Comparison of ENCODE assay signal across 8 cellular contexts in the genomic region with DNA sequence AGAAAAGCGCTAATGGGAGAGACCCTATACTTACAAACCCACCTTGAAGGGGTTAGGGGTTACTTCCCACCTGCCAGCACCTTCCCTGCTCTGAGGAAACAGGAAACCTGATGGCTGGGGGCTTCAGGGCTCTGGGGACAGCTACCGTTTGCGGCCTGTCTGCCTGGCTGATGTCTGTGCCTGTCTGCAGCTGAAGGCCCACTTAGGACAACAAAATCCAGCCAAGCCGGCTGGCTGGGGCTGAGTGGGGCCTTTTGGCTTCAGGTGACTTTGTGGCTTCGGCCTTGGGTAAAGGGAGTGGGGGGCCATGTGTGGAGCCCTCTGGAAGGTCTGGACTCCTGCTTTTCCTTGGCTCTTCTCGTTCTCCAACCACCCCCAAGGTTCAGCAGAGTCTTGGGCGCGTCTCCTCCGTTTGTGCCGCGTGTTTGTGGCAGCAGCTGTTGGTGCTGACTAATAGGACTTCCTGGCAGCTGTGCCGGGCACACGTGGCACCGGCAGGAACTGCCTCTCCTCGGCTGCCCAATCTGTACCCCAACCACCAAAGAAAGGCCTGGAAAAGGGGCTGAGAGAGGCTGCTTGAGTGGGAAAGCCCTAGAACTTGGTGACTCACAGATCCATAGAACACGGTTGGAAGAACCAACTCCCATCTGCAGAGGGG.
DNase-seq lines count a peak whose midpoint lies in the region; ATAC-seq lines count a peak whose summit lies in the region.

No MANE protein-coding gene starts in this region.

- no peak overlapping the region for H3K14ac ChIP-seq in neuronal stem cell (ENCODE audit: low read length)

- no peak overlapping the region for H2BK5ac ChIP-seq in neuronal stem cell (ENCODE audit: low read length)

- ATAC-seq in activated CD4-positive, CD25-positive, alpha-beta regulatory T cell treated with anti-CD3 and anti-CD28 coated beads, Interleukin-2, amount 50 U/mL, for 24 hours: peak; percentile 57
- ATAC-seq in HG03354 (IDR thresholded peaks at IDR 0.05; ENCODE audit: poor library complexity, severe bottlenecking, unreplicated experiment): no peak

- no peak overlapping the region for H2BK12ac ChIP-seq in neuronal stem cell (ENCODE audit: low read length)

- no peak overlapping the region for H3K23ac ChIP-seq in neuronal stem cell (ENCODE audit: low read depth, low read length, poor library complexity)

- peaks cover 49 to 57% of the 10 kb centered on the region in 2 donors for H3K4me1 ChIP-seq in neuronal stem cell (ENCODE audit: control insufficient read depth in 2 of 2, insufficient read depth in 1 of 2, low read depth in 1 of 2, low read length in 2 of 2)

- H3K36me3 ChIP-seq in neuronal stem cell (replicated peaks in 1 of 2; ENCODE audit: control insufficient read depth in 2 of 2, insufficient read depth in 2 of 2, low read length in 2 of 2): no peaks in the 10 kb centered on the region

- peaks cover 0 to 5% of the 10 kb centered on the region in 2 donors for H3K9me3 ChIP-seq in neuronal stem cell (replicated peaks in 1 of 2; ENCODE audit: control insufficient read depth in 2 of 2, insufficient read depth in 1 of 2, low read depth in 1 of 2, low read length in 2 of 2)

- no peak overlapping the region for H3K4me3 ChIP-seq in neuronal stem cell (ENCODE audit: low read length in 2 of 2)

- DNase-seq in NCI-H2196 (lab: John Stamatoyannopoulos, UW; ENCODE audit: unreplicated experiment) (peak; percentile 35), NCI-H2196 treated with DMSO at 0.1 percent for 48 hours (lab: John Stamatoyannopoulos, UW; ENCODE audit: unreplicated experiment) (no peak), neuronal stem cell (ENCODE audit: low spot score) (no peak), NCI-H1930 (lab: John Stamatoyannopoulos, UW) (no peak)
- DNase-seq in central memory CD4-positive, alpha-beta T cell: peak; percentile 17
- no peak for DNase-seq in effector CD8-positive, alpha-beta T cell (lab: John Stamatoyannopoulos, UW)

- peaks cover 10% of the 10 kb centered on the region for H3K79me1 ChIP-seq in neuronal stem cell (ENCODE audit: low read depth, low read length)

- no peak overlapping the region for H3K27ac ChIP-seq in neuronal stem cell (replicated peaks; ENCODE audit: low read length)

- no peak overlapping the region for H3K4me2 ChIP-seq in neuronal stem cell (ENCODE audit: insufficient read depth, low read length, poor library complexity, severe bottlenecking)

- H2BK120ac ChIP-seq in neuronal stem cell (ENCODE audit: low read depth, low read length): no peak overlapping the region

- peak overlapping the region; percentile 36 for H3K18ac ChIP-seq in neuronal stem cell (ENCODE audit: low read length)

- no peak overlapping the region for H4K8ac ChIP-seq in neuronal stem cell (ENCODE audit: low read depth, low read length)

- no peak overlapping the region for H2AK5ac ChIP-seq in neuronal stem cell (ENCODE audit: low read depth, low read length)

- H2AFZ ChIP-seq in neuronal stem cell (ENCODE audit: low read length): no peak overlapping the region

- WGBS in neuronal stem cell (ENCODE audit: extremely low coverage in 2 of 2, insufficient read length in 2 of 2, insufficient replicate concordance in 1 of 2), 2 donors: no CpG with 5 or more reads among the region's 16 CpGs

- no peak overlapping the region for H4K91ac ChIP-seq in neuronal stem cell (ENCODE audit: low read depth, low read length, poor library complexity)

- no peaks in the 10 kb centered on the region for H3K27me3 ChIP-seq in neuronal stem cell (ENCODE audit: control insufficient read depth in 3 of 3, insufficient read depth in 3 of 3, low read depth in 1 of 3, low read length in 3 of 3)

- no peak overlapping the region for H3K9ac ChIP-seq in neuronal stem cell (ENCODE audit: low read depth, low read length, poor library complexity)

- H3K4ac ChIP-seq in neuronal stem cell (ENCODE audit: low read length): no peak overlapping the region

- no peak overlapping the region for H2BK15ac ChIP-seq in neuronal stem cell (ENCODE audit: low read length)

Comparison
In these comparisons a context has a peak if more than half of its experiments do, and no peak if none do; other contexts are left out.
1. DNase-seq: peak in NCI-H2196 (single experiment) and central memory CD4-positive, alpha-beta T cell (single experiment); none in NCI-H2196 treated with DMSO at 0.1 percent for 48 hours (single experiment), neuronal stem cell (single experiment), effector CD8-positive, alpha-beta T cell (single experiment) and NCI-H1930 (0 of 2).